Comparison of ENCODE assay signal across 21 cellular contexts in the genomic region with DNA sequence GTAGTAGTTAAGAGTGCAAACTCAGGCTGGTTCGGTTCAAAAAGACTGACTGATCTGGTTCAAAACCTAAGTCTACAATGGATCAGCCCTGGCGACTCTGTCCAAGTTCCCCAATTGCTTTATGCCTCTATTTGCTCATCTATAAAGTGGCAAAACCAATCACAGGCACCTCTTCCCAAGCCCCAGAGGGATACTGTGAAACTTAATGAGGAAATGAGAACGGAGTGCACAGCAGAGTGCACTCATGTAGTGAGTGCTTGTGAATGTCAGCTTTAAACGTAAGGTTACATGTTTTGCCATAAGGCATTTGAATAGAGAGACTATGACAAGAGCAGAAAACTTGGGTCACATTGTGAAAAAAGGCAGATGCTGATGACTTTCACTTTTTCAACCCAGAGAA.
A peak's percentile ranks its signal among the peaks of the same experiment; 100 is the strongest.
DNase-seq lines count a peak whose midpoint lies in the region; ATAC-seq, FAIRE-seq and TF ChIP-seq lines count a peak whose summit lies in the region.
"Had no signal": no experiment of that assay in that cellular context is flagged by ENCODE, and none has a peak within 500 bp of the region (broad histone marks: within the 10 kb centered on the region; RNA-seq: fewer than 3 reads in every experiment).

No MANE protein-coding gene starts in this region.

- peaks cover 13 to 23% (median 14%) of the 10 kb centered on the region in 4 donors for H3K4me1 Mint-ChIP-seq in CD4-positive, alpha-beta memory T cell

- DNase-seq in CD4-positive, alpha-beta memory T cell: no peak
- peak; percentile 18 for DNase-seq in GM12865 (ENCODE audit: low read depth)
- DNase-seq in GM12878 (ENCODE audit: low read depth, low spot score): no peak
- DNase-seq in neuronal stem cell (ENCODE audit: low spot score): no peak
- no peak for DNase-seq in HUDEP-2 (lab: John Stamatoyannopoulos, UW; ENCODE audit: unreplicated experiment in 76 of 76)
- DNase-seq in prostate gland (ENCODE audit: low spot score): no peak
- no peak for DNase-seq in T-helper 2 cell
- DNase-seq: ACHN, C1 segment of cervical spinal cord, Caco-2, EL, GM23248, NCI-H1092 treated with DMSO at 0.1 percent for 48 hours, NCI-H146, NCI-H2029 treated with DMSO at 0.1 percent for 48 hours, NCI-H446 treated with DMSO at 0.1 percent for 48 hours, NCI-H69, Peyer's patch had no signal

- no peak for TF ChIP-seq RAD21 in GM12878 (IDR thresholded peaks at IDR 0.05; ENCODE audit: insufficient read depth, low read depth, low read length)

- intact Hi-C loops in CD4-positive, alpha-beta memory T cell (cut with micrococcal nuclease): no loop called here
- intact Hi-C loops in GM12878 (cut with micrococcal nuclease; ENCODE audit: unreplicated experiment): no loop called here
- intact Hi-C loops in prostate gland (cut with DNase I): no loop called here

- no peak for ATAC-seq in GM12878
- ATAC-seq in GM18517 (IDR thresholded peaks at IDR 0.05; ENCODE audit: unreplicated experiment): no peak
- ATAC-seq: HCT116 had no signal

- no peak overlapping the region for H3K27ac ChIP-seq in CD4-positive, alpha-beta memory T cell (ENCODE audit: low read depth, low read length)
- H3K27ac ChIP-seq in GM12878 (ENCODE audit: control insufficient read depth, insufficient read depth): no peak overlapping the region
- no peak overlapping the region for H3K27ac ChIP-seq in neuronal stem cell (replicated peaks; ENCODE audit: low read length)
- no peak overlapping the region for H3K27ac ChIP-seq in prostate gland
- H3K27ac ChIP-seq: GM23248, Peyer's patch, SJSA1 had no signal

- no peak overlapping the region for H4K8ac ChIP-seq in neuronal stem cell (ENCODE audit: low read depth, low read length)

- no peak overlapping the region for H3K18ac ChIP-seq in neuronal stem cell (ENCODE audit: low read length)

- FAIRE-seq in GM12878 (lab: Jason Lieb, UNC): no peak

- H4K91ac ChIP-seq in neuronal stem cell (ENCODE audit: low read depth, low read length, poor library complexity): no peak overlapping the region

- H3K27me3 Mint-ChIP-seq in CD4-positive, alpha-beta memory T cell: no peaks in the 10 kb centered on the region

- WGBS in GM12878 (ENCODE audit: insufficient coverage, insufficient replicate concordance, low lambda C conversion rate, missing lambda C conversion rate): 9% methylated on average over 4 of the region's 4 CpGs
- WGBS in neuronal stem cell (ENCODE audit: extremely low coverage in 2 of 2, insufficient read length in 2 of 2, insufficient replicate concordance in 1 of 2), 2 donors: no CpG with 5 or more reads among the region's 4 CpGs
- 75% methylated on average over 4 of the region's 4 CpGs for WGBS in prostate gland

- in situ Hi-C loops in GM12878 (cut with MboI): no loop called here

- no TSS peak for BruUV-seq in GM12878 (replicated peaks; lab: Mats Ljungman, UMichigan)

- H3K14ac ChIP-seq in neuronal stem cell (ENCODE audit: low read length): no peak overlapping the region

- H4K20me1 ChIP-seq in GM12878 (ENCODE audit: control insufficient read depth, insufficient read depth): no peaks in the 10 kb centered on the region

- no peak overlapping the region for H3K4ac ChIP-seq in neuronal stem cell (ENCODE audit: low read length)

- TF ChIP-seq POLR2A in GM12878 (IDR thresholded peaks at IDR 0.05; ENCODE audit: low read depth, low read length) (no peak), prostate gland (IDR thresholded peaks at IDR 0.05) (no peak)

- no peak overlapping the region for H2BK5ac ChIP-seq in neuronal stem cell (ENCODE audit: low read length)

- CTCF ChIA-PET in CD4-positive, alpha-beta memory T cell (lab: Charles Lee; ENCODE audit: partially characterized antibody): no interaction called here
- CTCF ChIA-PET in GM12878 (lab: Yijun Ruan, JAX): interaction anchor here (0.6 kb wide), 1 partner anchor 403 kb away, joined by 3 read pairs; no protein-coding TSS in a partner anchor

- no peak for TF ChIP-seq EP300 in GM12878 (IDR thresholded peaks at IDR 0.05; ENCODE audit: borderline replicate concordance in 1 of 2, control insufficient read depth in 1 of 2, low read depth in 2 of 2, low read length in 2 of 2)

- RAD21 ChIA-PET in GM12878 (lab: Charles Lee; ENCODE audit: unreplicated experiment): no interaction called here

- no peak overlapping the region for H2AK5ac ChIP-seq in neuronal stem cell (ENCODE audit: low read depth, low read length)

- no peaks in the 10 kb centered on the region for H3K36me3 ChIP-seq in CD4-positive, alpha-beta memory T cell (ENCODE audit: insufficient read depth, low read length)
- H3K36me3 ChIP-seq in GM12878 (ENCODE audit: control insufficient read depth in 2 of 2, insufficient read depth in 2 of 2, low read length in 1 of 2) (no peaks in the 10 kb centered on the region), neuronal stem cell (replicated peaks in 1 of 2; ENCODE audit: control insufficient read depth in 2 of 2, insufficient read depth in 2 of 2, low read length in 2 of 2) (no peaks in the 10 kb centered on the region), prostate gland (no peaks in the 10 kb centered on the region)
- H3K36me3 ChIP-seq: Peyer's patch, SJSA1 had no signal

- peaks cover 0 to 6% of the 10 kb centered on the region in 2 donors for H3K9me3 ChIP-seq in CD4-positive, alpha-beta memory T cell (ENCODE audit: control insufficient read depth in 1 of 2, low read length in 2 of 2)
- H3K9me3 ChIP-seq in GM12878 (replicated peaks; ENCODE audit: control insufficient read depth, insufficient read depth, low read length) (no peaks in the 10 kb centered on the region; the same call in 1 of the 3 replicates), neuronal stem cell (replicated peaks in 1 of 2; ENCODE audit: control insufficient read depth in 2 of 2, insufficient read depth in 1 of 2, low read depth in 1 of 2, low read length in 2 of 2) (peaks cover 5 to 8% of the 10 kb centered on the region in 2 donors), prostate gland (no peaks in the 10 kb centered on the region)
- H3K9me3 ChIP-seq: Peyer's patch, SJSA1 had no signal

- H3K27me3 ChIP-seq in CD4-positive, alpha-beta memory T cell (ENCODE audit: insufficient read depth, low read length): no peaks in the 10 kb centered on the region
- H3K27me3 ChIP-seq in GM12878 (replicated peaks in 1 of 2; ENCODE audit: control insufficient read depth in 2 of 2, insufficient read depth in 2 of 2, low read length in 1 of 2) (no peaks in the 10 kb centered on the region), neuronal stem cell (ENCODE audit: control insufficient read depth in 3 of 3, insufficient read depth in 3 of 3, low read depth in 1 of 3, low read length in 3 of 3) (no peaks in the 10 kb centered on the region), prostate gland (replicated peaks; ENCODE audit: insufficient read depth) (no peaks in the 10 kb centered on the region)
- H3K27me3 ChIP-seq: Peyer's patch, SJSA1 had no signal

- H3K4me3 ChIP-seq in CD4-positive, alpha-beta memory T cell (ENCODE audit: low read length in 2 of 2): no peak overlapping the region
- H3K4me3 ChIP-seq in GM12865 (ENCODE audit: low read depth, low read length): no peak overlapping the region
- H3K4me3 ChIP-seq in GM12878: no peak overlapping the region
- no peak overlapping the region for H3K4me3 ChIP-seq in neuronal stem cell (ENCODE audit: low read length in 2 of 2)
- no peak overlapping the region for H3K4me3 ChIP-seq in prostate gland
- H3K4me3 ChIP-seq: GM23248, Peyer's patch, SJSA1 had no signal

- TF ChIP-seq CTCF in GM12865 (IDR thresholded peaks at IDR 0.05; ENCODE audit: insufficient read depth, low read depth, low read length, missing control alignments) (no peak), GM12878 (IDR thresholded peaks at IDR 0.05 in 2 of 3, conservative IDR thresholded peaks at IDR 0.05 in 1 of 3; ENCODE audit: control insufficient read depth in 2 of 3, extremely low read depth in 1 of 3, insufficient read depth in 1 of 3, low read depth in 3 of 3, low read length in 3 of 3) (no peak), prostate gland (IDR thresholded peaks at IDR 0.05) (no peak)

- no peaks in the 10 kb centered on the region for H3K79me2 ChIP-seq in GM12878 (ENCODE audit: control insufficient read depth, insufficient read depth, low read length)

- no peaks in the 10 kb centered on the region for H3K79me1 ChIP-seq in neuronal stem cell (ENCODE audit: low read depth, low read length)

- no peak overlapping the region for H2BK12ac ChIP-seq in neuronal stem cell (ENCODE audit: low read length)

- H3K4me1 ChIP-seq in CD4-positive, alpha-beta memory T cell (ENCODE audit: insufficient read depth, low read length): peaks cover 13% of the 10 kb centered on the region
- H3K4me1 ChIP-seq in GM12878 (ENCODE audit: control insufficient read depth, insufficient read depth, low read length) (0 out of 2 replicates have a peak, but pooled peaks cover 4% of the 10 kb centered on the region), neuronal stem cell (ENCODE audit: control insufficient read depth in 2 of 2, insufficient read depth in 1 of 2, low read depth in 1 of 2, low read length in 2 of 2) (peaks cover 0 to 2% of the 10 kb centered on the region in 2 donors), prostate gland (replicated peaks) (no peaks in the 10 kb centered on the region)
- H3K4me1 ChIP-seq: Caco-2, Peyer's patch, SJSA1 had no signal

- POLR2A ChIA-PET in CD4-positive, alpha-beta memory T cell (lab: Charles Lee; ENCODE audit: partially characterized antibody): interaction anchor here (1.1 kb wide), 1 partner anchor 45 kb away, joined by 4 read pairs; no protein-coding TSS in a partner anchor
- POLR2A ChIA-PET in GM12878 (lab: Charles Lee): no interaction called here

- H3K9ac ChIP-seq in GM12878 (ENCODE audit: control insufficient read depth, insufficient read depth, low read length) (no peak overlapping the region), neuronal stem cell (ENCODE audit: low read depth, low read length, poor library complexity) (no peak overlapping the region)
- H3K9ac ChIP-seq: GM23248 had no signal

- H2BK15ac ChIP-seq in neuronal stem cell (ENCODE audit: low read length): no peak overlapping the region

- no peak overlapping the region for H3K23ac ChIP-seq in neuronal stem cell (ENCODE audit: low read depth, low read length, poor library complexity)

- peaks cover 4 to 6% of the 10 kb centered on the region in 2 donors for H3K36me3 Mint-ChIP-seq in CD4-positive, alpha-beta memory T cell

- peak overlapping the region in 5 of 7 donors; percentile 20 to 72 (median 51) for H3K27ac Mint-ChIP-seq in CD4-positive, alpha-beta memory T cell

- peaks cover 6 to 14% (median 9%) of the 10 kb centered on the region in 8 donors for H3K9me3 Mint-ChIP-seq in CD4-positive, alpha-beta memory T cell

- no peak overlapping the region; the same call in 1 of the 2 replicates for H3K4me2 ChIP-seq in GM12878 (ENCODE audit: control insufficient read depth, insufficient read depth)
- H3K4me2 ChIP-seq in neuronal stem cell (ENCODE audit: insufficient read depth, low read length, poor library complexity, severe bottlenecking): no peak overlapping the region

- H2BK120ac ChIP-seq in neuronal stem cell (ENCODE audit: low read depth, low read length): no peak overlapping the region

- H2AFZ ChIP-seq in GM12878 (ENCODE audit: control insufficient read depth, low read depth, low read length) (peak overlapping the region; percentile 38; the same call in 1 of the 2 replicates), neuronal stem cell (ENCODE audit: low read length) (peak overlapping the region; percentile 40)
- H2AFZ ChIP-seq: GM23248 had no signal

- peak overlapping the region in 7 of 8 donors; percentile 9 to 67 (median 43) for H3K4me3 Mint-ChIP-seq in CD4-positive, alpha-beta memory T cell

- SMC1A ChIA-PET in GM12878 (lab: Charles Lee; ENCODE audit: uncharacterized antibody, unreplicated experiment): no interaction called here
